ENCODE assay signal across 8 cellular contexts in genomic region chr2:230824406-230824978, GRCh38. TPM values are rescaled to one million over a fixed set of nuclear protein-coding genes. Genes with fewer than 3 reads are reported as not detected.
DNase-seq lines count a peak whose midpoint lies in the region; ATAC-seq and TF ChIP-seq lines count a peak whose summit lies in the region.

No MANE protein-coding gene starts in this region.

- TF ChIP-seq POLR2A in esophagus squamous epithelium (IDR thresholded peaks at IDR 0.05): no peak

- DNase-seq in AG08395 (ENCODE audit: low spot score) (peak; percentile 81), KBM-7 (peak; percentile 86), OCI-M1 (lab: John Stamatoyannopoulos, UW) (peak; percentile 85), esophagus squamous epithelium (lab: John Stamatoyannopoulos, UW) (no peak), superior temporal gyrus (ENCODE audit: extremely low spot score) (peak; percentile 91)
- DNase-seq in activated T-cell treated with anti-CD3 and anti-CD28 coated beads, Interleukin-2, amount 50 U/mL, for 1 hour: peak; percentile 55
- DNase-seq in naive thymus-derived CD8-positive, alpha-beta T cell: peak; percentile 9 to 81 (median 66)

- POLR2A ChIA-PET in naive thymus-derived CD8-positive, alpha-beta T cell (lab: Charles Lee): interaction anchor here (0.8 to 1.3 kb wide), 3 partner anchors 15 to 228 kb away, joined by 3 to 4 read pairs (median 4); no protein-coding TSS in a partner anchor

- peak overlapping the region in 5 of 10 donors; percentile 37 to 87 (median 55) for H3K27ac Mint-ChIP-seq in naive thymus-derived CD8-positive, alpha-beta T cell

- H3K27ac ChIP-seq in esophagus squamous epithelium: no peak overlapping the region

- H3K36me3 Mint-ChIP-seq in naive thymus-derived CD8-positive, alpha-beta T cell: peaks cover 0 to 15% (median 0%) of the 10 kb centered on the region in 3 donors

- in situ Hi-C loops in KBM-7 (cut with MboI; ENCODE audit: low pct_unique_long_range_greater_than_20kb, low sequenced_read_pairs): loop anchor here (25.0 kb wide), 1 partner anchor 662 kb away; no protein-coding TSS in a partner anchor

- H3K4me3 Mint-ChIP-seq in naive thymus-derived CD8-positive, alpha-beta T cell: peak overlapping the region in 8 of 10 donors; percentile 0 to 51 (median 25)

- H3K27me3 ChIP-seq in esophagus squamous epithelium: peaks cover 0 to 38% (median 4%) of the 10 kb centered on the region in 4 donors

- intact Hi-C loops in esophagus squamous epithelium (cut with DNase I): no loop called here

- peaks cover 13 to 22% (median 15%) of the 10 kb centered on the region in 3 donors for H3K4me1 ChIP-seq in esophagus squamous epithelium

- peak; percentile 57 to 74 (median 65) for TF ChIP-seq CTCF in esophagus squamous epithelium (IDR thresholded peaks at IDR 0.05)

- peaks cover 0 to 2% (median 0%) of the 10 kb centered on the region in 3 donors for H3K9me3 ChIP-seq in esophagus squamous epithelium

- 19 to 22% methylated on average over 12 to 13 of the region's 14 CpGs for WGBS in esophagus squamous epithelium, 2 donors

- peak overlapping the region in 2 of 4 donors; percentile 24 to 48 for H3K4me3 ChIP-seq in esophagus squamous epithelium

- H3K9me3 Mint-ChIP-seq in naive thymus-derived CD8-positive, alpha-beta T cell: no peaks in the 10 kb centered on the region

- peaks cover 7 to 16% (median 10%) of the 10 kb centered on the region in 4 donors for H3K4me1 Mint-ChIP-seq in naive thymus-derived CD8-positive, alpha-beta T cell

- H3K36me3 ChIP-seq in esophagus squamous epithelium: peaks cover 0 to 29% (median 0%) of the 10 kb centered on the region in 3 donors

- ATAC-seq in GM18868 (IDR thresholded peaks at IDR 0.05; ENCODE audit: unreplicated experiment): peak; percentile 69
- ATAC-seq in naive thymus-derived CD8-positive, alpha-beta T cell: peak; percentile 91

- peaks cover 13 to 33% (median 24%) of the 10 kb centered on the region in 5 donors for H3K27me3 Mint-ChIP-seq in naive thymus-derived CD8-positive, alpha-beta T cell

RNA-seq across cellular contexts. Expression of gene ITM2C, which starts 40.2 kb away (rescaled TPM):
- 10 to 100 TPM in 2 of 4 donors, 1 to 10 TPM in 2; 3.8 to 31.9 (median 10.3) TPM for total RNA-seq in esophagus squamous epithelium
- total RNA-seq in naive thymus-derived CD8-positive, alpha-beta T cell: 10 to 100 TPM; 30.9 to 38.7 TPM
- polyA plus RNA-seq in naive thymus-derived CD8-positive, alpha-beta T cell: 10 to 100 TPM; 35.4 to 56.7 (median 53.8) TPM
